21 cellular contexts compared by ENCODE assay signal in the genomic region with DNA sequence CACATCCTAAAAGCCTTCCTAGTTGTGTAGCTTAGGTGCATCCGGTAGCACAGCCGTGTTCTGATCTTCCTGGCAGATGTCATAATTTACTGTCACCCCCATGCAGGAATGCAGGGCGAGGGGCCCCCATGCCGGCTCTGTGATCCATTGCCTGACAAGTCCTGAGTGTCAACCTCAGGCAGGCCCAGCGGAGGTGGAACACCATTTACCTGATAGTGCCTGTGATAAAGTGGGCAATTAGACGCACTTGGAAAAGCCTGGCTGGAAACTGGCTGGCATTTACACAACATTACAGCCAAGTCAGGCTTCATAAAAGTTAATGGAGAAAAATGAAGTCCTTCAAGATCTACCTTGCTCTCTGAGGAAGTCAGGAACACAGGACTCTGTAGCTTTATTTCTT.
A peak's percentile ranks its signal among the peaks of the same experiment; 100 is the strongest.
DNase-seq lines count a peak whose midpoint lies in the region; ATAC-seq, FAIRE-seq and TF ChIP-seq lines count a peak whose summit lies in the region.
"Had no signal": no experiment of that assay in that cellular context is flagged by ENCODE, and none has a peak within 500 bp of the region (broad histone marks: within the 10 kb centered on the region; RNA-seq: fewer than 3 reads in every experiment).

No MANE protein-coding gene starts in this region.

- TF ChIP-seq POLR2A in uterus (IDR thresholded peaks at IDR 0.05) (no peak), H54 (IDR thresholded peaks at IDR 0.05; ENCODE audit: low read depth, low read length) (no peak)

- peak; percentile 65 for ATAC-seq in Right ventricle myocardium inferior
- ATAC-seq in heart right ventricle = peak in 7 of 8 donors; percentile 45 to 87 (median 66)
- peak; percentile 74 for ATAC-seq in mucosa of descending colon
- no peak for ATAC-seq in GM18520 (IDR thresholded peaks at IDR 0.05; ENCODE audit: unreplicated experiment)
- ATAC-seq: activated CD8-positive, alpha-beta T cell treated with anti-CD3 and anti-CD28 coated beads for 36 hours; T-helper 17 cell; WTC11 had no signal

- H3K4me1 ChIP-seq in heart right ventricle (peaks cover 0 to 25% (median 13%) of the 10 kb centered on the region in 9 donors), mucosa of descending colon (ENCODE audit: low read depth) (peaks cover 5% of the 10 kb centered on the region), uterus (no peaks in the 10 kb centered on the region)

- no peak overlapping the region for H3K4me3 ChIP-seq in heart right ventricle
- no peak overlapping the region for H3K4me3 ChIP-seq in mucosa of descending colon
- H3K4me3 ChIP-seq in uterus = no peak overlapping the region

- no peak for TF ChIP-seq CTCF in heart right ventricle (IDR thresholded peaks at IDR 0.05)
- TF ChIP-seq CTCF in mucosa of descending colon (IDR thresholded peaks at IDR 0.05) = no peak
- no peak for TF ChIP-seq CTCF in uterus (IDR thresholded peaks at IDR 0.05)

- intact Hi-C loops in Right ventricle myocardium inferior (cut with DNase I) (no loop called here), cardiac septum (cut with DNase I) (loop anchor here (5.0 kb wide), 1 partner anchor 213 kb away; no protein-coding TSS in a partner anchor), heart right ventricle (cut with DNase I) (loop anchor here in 1 of 10 donors (5.0 kb wide), 1 partner anchor 88 kb away; no protein-coding TSS in a partner anchor), mucosa of descending colon (cut with DNase I, micrococcal nuclease) (no loop called here), uterus (cut with DNase I; ENCODE audit: low total_unique reads) (no loop called here)

- H3K27me3 ChIP-seq in heart right ventricle (no peaks in the 10 kb centered on the region), uterus (no peaks in the 10 kb centered on the region)

- H3K27ac ChIP-seq in heart right ventricle = peak overlapping the region in 9 of 10 donors; percentile 22 to 76 (median 64)
- H3K27ac ChIP-seq in uterus = peak overlapping the region; percentile 50 to 60
- H3K27ac ChIP-seq: C4-2B had no signal

- WGBS in heart right ventricle, 2 donors = 32 to 50% methylated on average over 6 of the region's 6 CpGs

- FAIRE-seq in H54 (lab: Jason Lieb, UNC) = no peak
- FAIRE-seq: colon had no signal

- no peak for DNase-seq in Right ventricle myocardium inferior (ENCODE audit: missing footprints)
- DNase-seq in cardiac septum (ENCODE audit: low spot score) = no peak
- DNase-seq in heart right ventricle = peak; percentile 13 to 21
- DNase-seq in mucosa of descending colon = peak; percentile 46 to 58 (median 52)
- DNase-seq in uterus = no peak
- no peak for DNase-seq in H54 (ENCODE audit: insufficient read length, low spot score)
- DNase-seq in stimulated activated naive CD4-positive, alpha-beta T cell treated with Interleukin-2 at 50 U/mL for 16 hours (lab: John Stamatoyannopoulos, UW) = no peak
- DNase-seq: activated CD8-positive, alpha-beta T cell treated with anti-CD3 and anti-CD28 coated beads for 36 hours; activated naive CD4-positive, alpha-beta T cell treated with anti-CD3 and anti-CD28 coated beads, Interleukin-2, amount 10 ng/mL, durations not matched to agents 7 days and 5 days; activated T-cell treated with anti-CD3 and anti-CD28 coated beads, Interleukin-2, amount 50 U/mL, for 24 hours; DMS53; hypothalamus; NCI-H1436; NCI-H345; RPMI8226; stimulated activated CD4-positive, alpha-beta T cell treated with anti-CD3 and anti-CD28 coated beads, Interleukin-12 subunit alpha, Interleukin-12 subunit beta, amount 100 ng/mL, for 4 hours; T-helper 17 cell had no signal

- no peaks in the 10 kb centered on the region for H3K9me3 ChIP-seq in heart right ventricle
- no peaks in the 10 kb centered on the region for H3K9me3 ChIP-seq in mucosa of descending colon
- no peaks in the 10 kb centered on the region for H3K9me3 ChIP-seq in uterus

- H3K36me3 ChIP-seq in heart right ventricle (no peaks in the 10 kb centered on the region), mucosa of descending colon (ENCODE audit: low read depth) (no peaks in the 10 kb centered on the region), uterus (no peaks in the 10 kb centered on the region)

Comparison
In these comparisons a context has a peak if more than half of its experiments do, and no peak if none do; other contexts are left out.
1. DNase-seq: peak in heart right ventricle (2 of 2) and mucosa of descending colon (3 of 3); none in Right ventricle myocardium inferior (single experiment), cardiac septum (single experiment), uterus (0 of 2), H54 (single experiment) and stimulated activated naive CD4-positive, alpha-beta T cell treated with Interleukin-2 at 50 U/mL for 16 hours (single experiment).